In the genomic region with DNA sequence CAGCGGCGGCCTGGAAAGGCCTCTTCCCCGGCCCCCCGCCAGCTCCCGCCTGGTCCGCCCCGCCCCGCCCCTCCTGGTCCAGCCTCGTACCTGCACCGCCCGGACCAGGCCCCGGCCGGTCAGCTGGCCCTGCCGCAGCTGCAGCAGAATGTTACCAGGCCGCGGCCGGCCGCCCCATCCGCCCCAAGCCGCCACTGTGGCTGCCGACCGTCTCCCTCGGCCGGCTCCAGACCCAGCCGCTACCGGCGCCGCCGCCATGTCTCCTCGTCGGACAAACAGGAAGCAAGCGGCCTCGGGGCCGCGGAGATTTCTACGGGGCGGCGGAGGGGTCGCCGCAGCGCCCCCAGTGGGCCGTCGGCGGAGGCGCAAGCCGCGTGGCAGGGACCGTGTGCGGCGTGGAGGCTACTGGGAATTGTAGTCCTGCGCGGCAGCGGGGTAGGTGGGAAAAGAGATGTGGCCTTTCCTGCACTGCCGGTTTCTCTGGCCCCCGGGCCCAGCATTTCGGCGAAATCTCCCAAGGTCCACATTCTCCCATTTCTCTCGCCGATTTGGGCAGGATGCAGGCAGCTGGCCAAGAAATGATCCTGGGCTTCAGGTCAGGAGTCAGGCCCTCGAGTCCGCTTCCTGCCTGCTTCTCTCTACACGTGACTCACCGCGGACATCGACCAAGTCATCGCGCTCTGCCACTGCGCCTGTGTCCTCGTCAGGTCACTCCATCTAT, we compare ENCODE assay signal across 1 cellular context.
A peak's percentile ranks its signal among the peaks of the same experiment; 100 is the strongest.
TF ChIP-seq lines count a peak whose summit lies in the region.

TRPC4AP (minus strand) TSS at position 284 of the 721 bp plus-strand sequence; CDS start at position 258, 26 bp downstream.

TF ChIP-seq in HepG2, 621 proteins besides CTCF, POLR2A, EP300 and RAD21 (continued from another document and continues in another):
- TF ChIP-seq ZC3H13 (CRISPR knock-in tag; IDR thresholded peaks at IDR 0.05) (no peak; the same call in none of the 2 replicates), HOXA7 (CRISPR knock-in tag; IDR thresholded peaks at IDR 0.05) (no peak), TBX3 (IDR thresholded peaks at IDR 0.05; ENCODE audit: borderline replicate concordance) (peak; percentile 75; the same call in 1 of the 2 replicates), CREBL2 (CRISPR knock-in tag; IDR thresholded peaks at IDR 0.05; ENCODE audit: borderline replicate concordance) (0 out of 2 replicates have a peak, but pooled peaks have one; percentile 50), KLF13 (CRISPR knock-in tag; IDR thresholded peaks at IDR 0.05) (peak; percentile 61), HNF4A (CRISPR knock-in tag; IDR thresholded peaks at IDR 0.05) (peak; percentile 49; the same call in 1 of the 2 replicates), ZNF30 (CRISPR knock-in tag; IDR thresholded peaks at IDR 0.05) (peak; percentile 97), SRSF4 (IDR thresholded peaks at IDR 0.05; ENCODE audit: low read depth, low read length, poor library complexity, severe bottlenecking) (no peak), SOX5 (CRISPR knock-in tag; IDR thresholded peaks at IDR 0.05; ENCODE audit: borderline replicate concordance) (peak; percentile 68; the same call in 1 of the 2 replicates), AGO1 (IDR thresholded peaks at IDR 0.05; ENCODE audit: low read depth, low read length, poor library complexity, severe bottlenecking) (peak; percentile 79), NFE2L2 (IDR thresholded peaks at IDR 0.05; ENCODE audit: low read length) (no peak), HIVEP1 (CRISPR knock-in tag; IDR thresholded peaks at IDR 0.05) (peak; percentile 93), CENPT (CRISPR knock-in tag; IDR thresholded peaks at IDR 0.05; ENCODE audit: low read depth) (peak; percentile 42; the same call in 1 of the 2 replicates), ZNF510 (CRISPR knock-in tag; IDR thresholded peaks at IDR 0.05; ENCODE audit: low read depth) (peak; percentile 98), ZNF570 (CRISPR knock-in tag; IDR thresholded peaks at IDR 0.05; ENCODE audit: borderline replicate concordance) (0 out of 2 replicates have a peak, but pooled peaks have one; percentile 91), RFX1 (IDR thresholded peaks at IDR 0.05) (no peak), ZNF562 (CRISPR knock-in tag; IDR thresholded peaks at IDR 0.05; ENCODE audit: borderline replicate concordance) (no peak), ZBTB10 (CRISPR knock-in tag; IDR thresholded peaks at IDR 0.05; ENCODE audit: borderline replicate concordance) (peak; percentile 88), TAF15 (IDR thresholded peaks at IDR 0.05; ENCODE audit: low read depth, low read length, poor library complexity, severe bottlenecking) (peak; percentile 99), CBX5 (CRISPR knock-in tag; IDR thresholded peaks at IDR 0.05; ENCODE audit: borderline replicate concordance) (peak; percentile 65; the same call in 1 of the 2 replicates), MED8 (CRISPR knock-in tag; IDR thresholded peaks at IDR 0.05; ENCODE audit: insufficient replicate concordance) (peak; percentile 96), ZNF318 (CRISPR knock-in tag; IDR thresholded peaks at IDR 0.05) (no peak; the same call in 1 of the 2 replicates), ZNF224 (CRISPR knock-in tag; IDR thresholded peaks at IDR 0.05) (no peak; the same call in 1 of the 2 replicates), ZNF414 (CRISPR knock-in tag; IDR thresholded peaks at IDR 0.05) (peak; percentile 96), ZNF33A (CRISPR knock-in tag; IDR thresholded peaks at IDR 0.05; ENCODE audit: borderline replicate concordance) (peak; percentile 90; the same call in 1 of the 2 replicates), PHF20 (CRISPR knock-in tag; IDR thresholded peaks at IDR 0.05) (peak; percentile 91), ZNF547 (CRISPR knock-in tag; IDR thresholded peaks at IDR 0.05) (peak; percentile 78), BCL6 (CRISPR knock-in tag; IDR thresholded peaks at IDR 0.05) (peak; percentile 68), PRPF4 (IDR thresholded peaks at IDR 0.05; ENCODE audit: low read depth, low read length, poor library complexity, severe bottlenecking) (no peak), XBP1 (CRISPR knock-in tag; IDR thresholded peaks at IDR 0.05) (peak; percentile 94; the same call in 1 of the 2 replicates), PTBP1 (IDR thresholded peaks at IDR 0.05; ENCODE audit: low read depth, low read length, poor library complexity, severe bottlenecking) (peak; percentile 69), HMGA1 (CRISPR knock-in tag; conservative IDR thresholded peaks at IDR 0.05) (no peak)
- TF ChIP-seq, protein P1, sequence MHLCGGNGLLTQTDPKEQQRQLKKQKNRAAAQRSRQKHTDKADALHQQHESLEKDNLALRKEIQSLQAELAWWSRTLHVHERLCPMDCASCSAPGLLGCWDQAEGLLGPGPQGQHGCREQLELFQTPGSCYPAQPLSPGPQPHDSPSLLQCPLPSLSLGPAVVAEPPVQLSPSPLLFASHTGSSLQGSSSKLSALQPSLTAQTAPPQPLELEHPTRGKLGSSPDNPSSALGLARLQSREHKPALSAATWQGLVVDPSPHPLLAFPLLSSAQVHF (CRISPR knock-in tag; IDR thresholded peaks at IDR 0.05), result peak; percentile 88
- TF ChIP-seq, protein P2, sequence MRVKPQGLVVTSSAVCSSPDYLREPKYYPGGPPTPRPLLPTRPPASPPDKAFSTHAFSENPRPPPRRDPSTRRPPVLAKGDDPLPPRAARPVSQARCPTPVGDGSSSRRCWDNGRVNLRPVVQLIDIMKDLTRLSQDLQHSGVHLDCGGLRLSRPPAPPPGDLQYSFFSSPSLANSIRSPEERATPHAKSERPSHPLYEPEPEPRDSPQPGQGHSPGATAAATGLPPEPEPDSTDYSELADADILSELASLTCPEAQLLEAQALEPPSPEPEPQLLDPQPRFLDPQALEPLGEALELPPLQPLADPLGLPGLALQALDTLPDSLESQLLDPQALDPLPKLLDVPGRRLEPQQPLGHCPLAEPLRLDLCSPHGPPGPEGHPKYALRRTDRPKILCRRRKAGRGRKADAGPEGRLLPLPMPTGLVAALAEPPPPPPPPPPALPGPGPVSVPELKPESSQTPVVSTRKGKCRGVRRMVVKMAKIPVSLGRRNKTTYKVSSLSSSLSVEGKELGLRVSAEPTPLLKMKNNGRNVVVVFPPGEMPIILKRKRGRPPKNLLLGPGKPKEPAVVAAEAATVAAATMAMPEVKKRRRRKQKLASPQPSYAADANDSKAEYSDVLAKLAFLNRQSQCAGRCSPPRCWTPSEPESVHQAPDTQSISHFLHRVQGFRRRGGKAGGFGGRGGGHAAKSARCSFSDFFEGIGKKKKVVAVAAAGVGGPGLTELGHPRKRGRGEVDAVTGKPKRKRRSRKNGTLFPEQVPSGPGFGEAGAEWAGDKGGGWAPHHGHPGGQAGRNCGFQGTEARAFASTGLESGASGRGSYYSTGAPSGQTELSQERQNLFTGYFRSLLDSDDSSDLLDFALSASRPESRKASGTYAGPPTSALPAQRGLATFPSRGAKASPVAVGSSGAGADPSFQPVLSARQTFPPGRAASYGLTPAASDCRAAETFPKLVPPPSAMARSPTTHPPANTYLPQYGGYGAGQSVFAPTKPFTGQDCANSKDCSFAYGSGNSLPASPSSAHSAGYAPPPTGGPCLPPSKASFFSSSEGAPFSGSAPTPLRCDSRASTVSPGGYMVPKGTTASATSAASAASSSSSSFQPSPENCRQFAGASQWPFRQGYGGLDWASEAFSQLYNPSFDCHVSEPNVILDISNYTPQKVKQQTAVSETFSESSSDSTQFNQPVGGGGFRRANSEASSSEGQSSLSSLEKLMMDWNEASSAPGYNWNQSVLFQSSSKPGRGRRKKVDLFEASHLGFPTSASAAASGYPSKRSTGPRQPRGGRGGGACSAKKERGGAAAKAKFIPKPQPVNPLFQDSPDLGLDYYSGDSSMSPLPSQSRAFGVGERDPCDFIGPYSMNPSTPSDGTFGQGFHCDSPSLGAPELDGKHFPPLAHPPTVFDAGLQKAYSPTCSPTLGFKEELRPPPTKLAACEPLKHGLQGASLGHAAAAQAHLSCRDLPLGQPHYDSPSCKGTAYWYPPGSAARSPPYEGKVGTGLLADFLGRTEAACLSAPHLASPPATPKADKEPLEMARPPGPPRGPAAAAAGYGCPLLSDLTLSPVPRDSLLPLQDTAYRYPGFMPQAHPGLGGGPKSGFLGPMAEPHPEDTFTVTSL (CRISPR knock-in tag; IDR thresholded peaks at IDR 0.05; ENCODE audit: borderline replicate concordance), result peak; percentile 54
